Comparison of ENCODE assay signal across 13 cellular contexts in the genomic region with DNA sequence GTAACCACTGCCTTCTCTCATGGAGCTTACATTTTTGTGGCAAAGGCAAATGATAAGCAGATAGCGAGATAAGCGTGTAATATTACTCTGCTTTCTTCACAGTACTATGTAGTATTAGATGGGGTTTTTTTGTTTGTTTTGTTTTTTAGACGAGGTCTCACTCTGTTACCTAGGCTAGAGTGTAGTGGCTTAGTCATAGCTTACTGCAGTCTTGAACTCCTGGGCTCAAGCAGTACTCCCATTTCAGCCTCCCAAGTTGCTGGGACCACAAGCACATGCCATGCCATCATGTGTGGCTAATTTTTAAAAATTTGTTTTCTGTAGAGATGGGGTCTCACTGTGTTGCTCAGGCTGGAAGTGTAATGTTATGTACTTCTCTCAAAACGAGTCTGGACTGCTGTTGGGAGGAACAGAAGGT. TPM values are rescaled to one million over a fixed set of nuclear protein-coding genes. Genes with fewer than 3 reads are reported as not detected.
DNase-seq lines count a peak whose midpoint lies in the region; ATAC-seq and TF ChIP-seq lines count a peak whose summit lies in the region.
"Had no signal": no experiment of that assay in that cellular context is flagged by ENCODE, and none has a peak within 500 bp of the region (broad histone marks: within the 10 kb centered on the region; RNA-seq: fewer than 3 reads in every experiment).

No MANE protein-coding gene starts in this region.

- H2AFZ ChIP-seq in KMS-11 (ENCODE audit: low read depth), result no peak overlapping the region
- no peak overlapping the region for H2AFZ ChIP-seq in osteoblast (ENCODE audit: low read length)

- TF ChIP-seq CTCF in KMS-11 (conservative IDR thresholded peaks at IDR 0.05; ENCODE audit: low read depth, low read length) (no peak), osteoblast (IDR thresholded peaks at IDR 0.05; ENCODE audit: extremely low read depth, low read depth, low read length) (no peak), Calu3 (IDR thresholded peaks at IDR 0.05; ENCODE audit: unreplicated experiment) (no peak), foreskin keratinocyte (conservative IDR thresholded peaks at IDR 0.05) (no peak)

- H4K20me1 ChIP-seq in KMS-11 (ENCODE audit: insufficient read depth) (peaks cover 91% of the 10 kb centered on the region), osteoblast (ENCODE audit: insufficient read depth, low read length) (peaks cover 63% of the 10 kb centered on the region)

- ATAC-seq in activated naive CD8-positive, alpha-beta T cell treated with anti-CD3 and anti-CD28 coated beads, Interleukin-2, amount 50 U/mL, for 24 hours, result peak; percentile 66
- ATAC-seq in foreskin keratinocyte, result no peak
- no peak for ATAC-seq in GM18517 (IDR thresholded peaks at IDR 0.05; ENCODE audit: unreplicated experiment)

- no TSS peak for BruUV-seq in Calu3 (replicated peaks; lab: Mats Ljungman, UMichigan)

- peak overlapping the region; percentile 34; the same call in 1 of the 2 replicates for H3K27ac ChIP-seq in KMS-11
- H3K27ac ChIP-seq in osteoblast (ENCODE audit: low read depth, low read length), result peak overlapping the region; percentile 57
- no peak overlapping the region for H3K27ac ChIP-seq in foreskin keratinocyte

- intact Hi-C loops in Calu3 (cut with micrococcal nuclease; ENCODE audit: unreplicated experiment), result no loop called here

- H3K36me3 Mint-ChIP-seq in activated naive CD8-positive, alpha-beta T cell treated with anti-CD3 and anti-CD28 coated beads, Interleukin-2, amount 50 U/mL, for 24 hours (ENCODE audit: low read depth), result peaks cover 7% of the 10 kb centered on the region
- H3K36me3 Mint-ChIP-seq in Calu3 (ENCODE audit: insufficient read depth, unreplicated experiment), result no peaks in the 10 kb centered on the region

- H3K27me3 ChIP-seq in KMS-11 (ENCODE audit: insufficient read depth, low read depth) (no peaks in the 10 kb centered on the region), osteoblast (ENCODE audit: insufficient read depth, low read length) (no peaks in the 10 kb centered on the region), foreskin keratinocyte (no peaks in the 10 kb centered on the region)

- DNase-seq in EH (ENCODE audit: low read depth) (peak; percentile 61), osteoblast (ENCODE audit: insufficient read length, low spot score, missing footprints) (no peak), Calu3 (no peak), iPS-NIHi7 (ENCODE audit: extremely low spot score) (no peak), foreskin keratinocyte (no peak)
- no peak for DNase-seq in activated naive CD8-positive, alpha-beta T cell treated with anti-CD3 and anti-CD28 coated beads, Interleukin-2, amount 50 U/mL, for 24 hours
- DNase-seq: activated CD4-positive, alpha-beta T cell treated with anti-CD3 and anti-CD28 coated beads for 1 hour; aorta; MM.1S; SIG-M5 had no signal

- no peaks in the 10 kb centered on the region for H3K9me3 Mint-ChIP-seq in activated naive CD8-positive, alpha-beta T cell treated with anti-CD3 and anti-CD28 coated beads, Interleukin-2, amount 50 U/mL, for 24 hours
- no peaks in the 10 kb centered on the region for H3K9me3 Mint-ChIP-seq in Calu3 (ENCODE audit: low read depth, unreplicated experiment)

- H3K4me1 ChIP-seq in KMS-11 (ENCODE audit: low read depth, poor library complexity, severe bottlenecking) (peaks cover 100% of the 10 kb centered on the region), osteoblast (ENCODE audit: insufficient read depth, low read length) (peaks cover 46% of the 10 kb centered on the region), foreskin keratinocyte (peaks cover 22% of the 10 kb centered on the region)

- peak overlapping the region; percentile 54 for H3K27ac Mint-ChIP-seq in activated naive CD8-positive, alpha-beta T cell treated with anti-CD3 and anti-CD28 coated beads, Interleukin-2, amount 50 U/mL, for 24 hours
- no peak overlapping the region for H3K27ac Mint-ChIP-seq in Calu3 (ENCODE audit: unreplicated experiment)

- peaks cover 90% of the 10 kb centered on the region for H3K4me1 Mint-ChIP-seq in activated naive CD8-positive, alpha-beta T cell treated with anti-CD3 and anti-CD28 coated beads, Interleukin-2, amount 50 U/mL, for 24 hours
- peaks cover 38% of the 10 kb centered on the region for H3K4me1 Mint-ChIP-seq in Calu3 (ENCODE audit: low read depth, unreplicated experiment)

- H3K79me2 ChIP-seq in KMS-11 (ENCODE audit: insufficient read depth, low read depth), result peaks cover 100% of the 10 kb centered on the region
- peaks cover 97% of the 10 kb centered on the region for H3K79me2 ChIP-seq in osteoblast (ENCODE audit: insufficient read depth, low read length)

- H3K9me3 ChIP-seq in osteoblast (ENCODE audit: low read depth, low read length), result no peaks in the 10 kb centered on the region

- H3K9ac ChIP-seq in KMS-11, result peak overlapping the region; percentile 1; the same call in 1 of the 2 replicates

- H3K27me3 Mint-ChIP-seq in activated naive CD8-positive, alpha-beta T cell treated with anti-CD3 and anti-CD28 coated beads, Interleukin-2, amount 50 U/mL, for 24 hours, result no peaks in the 10 kb centered on the region
- no peaks in the 10 kb centered on the region for H3K27me3 Mint-ChIP-seq in Calu3 (ENCODE audit: unreplicated experiment)

- CTCF ChIA-PET in Calu3 (lab: Charles Lee), result interaction anchor here (0.6 to 1.3 kb wide), 3 partner anchors 11 to 152 kb away, joined by 3 to 5 read pairs (median 4); no protein-coding TSS in a partner anchor

- H3K4me3 ChIP-seq in KMS-11 (IDR thresholded peaks at IDR 0.05; ENCODE audit: insufficient read depth, low read depth, low read length) (no peak overlapping the region), osteoblast (ENCODE audit: insufficient read depth, low read length) (no peak overlapping the region)
- H3K4me3 ChIP-seq: smooth muscle cell had no signal

- H3K4me3 Mint-ChIP-seq in activated naive CD8-positive, alpha-beta T cell treated with anti-CD3 and anti-CD28 coated beads, Interleukin-2, amount 50 U/mL, for 24 hours, result peak overlapping the region; percentile 25
- H3K4me3 Mint-ChIP-seq in Calu3 (ENCODE audit: low read depth, unreplicated experiment), result no peak overlapping the region

- H3K36me3 ChIP-seq in KMS-11 (ENCODE audit: insufficient read depth), result peaks cover 8% of the 10 kb centered on the region; the same call in 1 of the 2 replicates
- no peaks in the 10 kb centered on the region for H3K36me3 ChIP-seq in osteoblast (ENCODE audit: insufficient read depth, low read length)

- peak overlapping the region; percentile 44 for H3K4me2 ChIP-seq in KMS-11
- H3K4me2 ChIP-seq in osteoblast (ENCODE audit: insufficient read depth, low read length), result peak overlapping the region; percentile 1
- H3K4me2 ChIP-seq: smooth muscle cell had no signal

RNA-seq across cellular contexts. Expression of a gene that starts 22.9 kb away (rescaled TPM):
- total RNA-seq in osteoblast, result 483 and 545 TPM in 2 replicates
- total RNA-seq in Calu3 (2022), result 164 and 183 TPM in 2 replicates
- 66.8 and 72.7 TPM in 2 replicates for total RNA-seq in foreskin keratinocyte
- 14.1 and 16.8 TPM in 2 replicates for polyA plus RNA-seq in foreskin keratinocyte
